Comparison of ENCODE assay signal across 8 cellular contexts in the genomic region with DNA sequence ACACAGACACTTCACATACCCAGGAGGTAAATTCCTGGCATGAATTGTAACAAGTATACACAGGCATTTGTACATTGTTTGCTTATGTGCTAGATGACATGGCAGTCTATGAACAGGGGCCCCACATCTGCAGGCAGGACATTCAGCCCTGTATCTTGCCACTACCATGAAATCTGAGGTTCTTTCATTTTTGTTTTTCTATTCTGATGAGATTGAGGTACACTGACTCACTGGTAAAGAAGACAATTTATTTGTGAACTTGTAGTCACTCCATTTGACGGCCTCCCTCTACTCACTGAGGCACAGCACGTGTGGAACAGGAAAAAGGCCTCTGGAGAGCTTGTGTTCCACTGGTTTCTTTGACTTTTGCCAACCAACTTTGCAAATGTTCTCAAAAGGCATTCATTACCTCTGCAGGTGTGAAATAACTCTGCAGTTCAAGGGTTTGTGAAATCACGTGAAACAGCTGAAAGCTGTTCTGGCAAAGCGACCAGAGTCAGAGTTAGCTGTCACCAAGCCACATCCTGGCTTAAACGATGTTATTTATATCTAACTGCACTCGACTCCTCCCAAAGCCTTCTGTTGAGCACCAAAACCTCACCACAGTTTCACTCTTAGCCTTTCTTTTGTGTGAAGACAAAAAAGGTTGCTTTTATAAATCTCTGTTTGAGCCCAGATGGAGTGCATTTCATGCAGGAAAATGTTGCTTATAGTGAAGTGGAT.
A peak's percentile ranks its signal among the peaks of the same experiment; 100 is the strongest.
DNase-seq lines count a peak whose midpoint lies in the region; ATAC-seq and TF ChIP-seq lines count a peak whose summit lies in the region.

No MANE protein-coding gene starts in this region.

- peak overlapping the region; percentile 82 for H3K4me2 ChIP-seq in KMS-11

- peak; percentile 75 for DNase-seq in GM06990 (ENCODE audit: extremely low read depth, insufficient read length)
- peak; percentile 25 for DNase-seq in activated CD8-positive, alpha-beta memory T cell treated with anti-CD3 and anti-CD28 coated beads, Interleukin-2, amount 50 U/mL, for 24 hours (ENCODE audit: extremely low read depth)
- DNase-seq in memory B cell (ENCODE audit: low spot score in 2 of 2), result peak; percentile 12 to 49
- DNase-seq in SW 1271 (lab: John Stamatoyannopoulos, UW), result no peak
- DNase-seq in iPS-NIHi11 (ENCODE audit: low spot score), result no peak
- no peak for DNase-seq in NCI-H774 (lab: John Stamatoyannopoulos, UW)

- H4K20me1 ChIP-seq in KMS-11 (ENCODE audit: insufficient read depth), result no peaks in the 10 kb centered on the region

- TF ChIP-seq CTCF in GM06990 (IDR thresholded peaks at IDR 0.05; ENCODE audit: insufficient read depth, low read length, poor library complexity, severe bottlenecking) (no peak), KMS-11 (conservative IDR thresholded peaks at IDR 0.05; ENCODE audit: low read depth, low read length) (no peak)

- H3K79me2 ChIP-seq in KMS-11 (ENCODE audit: insufficient read depth, low read depth), result no peaks in the 10 kb centered on the region

- H3K27me3 ChIP-seq in GM06990 (replicated peaks; ENCODE audit: control insufficient read depth, insufficient read depth, low read length) (no peaks in the 10 kb centered on the region), KMS-11 (ENCODE audit: insufficient read depth, low read depth) (no peaks in the 10 kb centered on the region)

- H3K4me1 ChIP-seq in KMS-11 (ENCODE audit: low read depth, poor library complexity, severe bottlenecking), result peaks cover 53% of the 10 kb centered on the region

- H3K4me3 ChIP-seq in GM06990 (replicated peaks; ENCODE audit: low read depth, low read length), result 0 out of 2 replicates have a peak overlapping the region, but pooled peaks have one; percentile 15
- no peak overlapping the region for H3K4me3 ChIP-seq in KMS-11 (IDR thresholded peaks at IDR 0.05; ENCODE audit: insufficient read depth, low read depth, low read length)

- H3K4me1 Mint-ChIP-seq in memory B cell, result peaks cover 24% of the 10 kb centered on the region

- peak overlapping the region; percentile 54; the same call in 1 of the 2 replicates for H2AFZ ChIP-seq in KMS-11 (ENCODE audit: low read depth)

- peak overlapping the region; percentile 31; the same call in 1 of the 2 replicates for H3K9ac ChIP-seq in KMS-11

- H3K9me3 Mint-ChIP-seq in memory B cell, result peaks cover 1% of the 10 kb centered on the region

- H3K27ac Mint-ChIP-seq in memory B cell, result peak overlapping the region; percentile 81

- H3K27me3 Mint-ChIP-seq in memory B cell, result no peaks in the 10 kb centered on the region

- H3K4me3 Mint-ChIP-seq in memory B cell, result peak overlapping the region; percentile 57

- peak overlapping the region; percentile 87 for H3K27ac ChIP-seq in KMS-11

- ATAC-seq in GM21526 (IDR thresholded peaks at IDR 0.05; ENCODE audit: low FRiP score, unreplicated experiment) (peak; percentile 94), memory B cell (ENCODE audit: low read depth) (peak; percentile 96)

- H3K36me3 Mint-ChIP-seq in memory B cell, result no peaks in the 10 kb centered on the region

- H3K36me3 ChIP-seq in GM06990 (ENCODE audit: control insufficient read depth, insufficient read depth, low read length), result no peaks in the 10 kb centered on the region
- no peaks in the 10 kb centered on the region for H3K36me3 ChIP-seq in KMS-11 (ENCODE audit: insufficient read depth)

Comparison
In these comparisons a context has a peak if more than half of its experiments do, and no peak if none do; other contexts are left out.
1. DNase-seq: peak in GM06990 (single experiment), activated CD8-positive, alpha-beta memory T cell treated with anti-CD3 and anti-CD28 coated beads, Interleukin-2, amount 50 U/mL, for 24 hours (single experiment) and memory B cell (2 of 2); none in SW 1271 (0 of 2), iPS-NIHi11 (single experiment) and NCI-H774 (single experiment).